ENCODE assay signal across 8 cellular contexts in the genomic region with DNA sequence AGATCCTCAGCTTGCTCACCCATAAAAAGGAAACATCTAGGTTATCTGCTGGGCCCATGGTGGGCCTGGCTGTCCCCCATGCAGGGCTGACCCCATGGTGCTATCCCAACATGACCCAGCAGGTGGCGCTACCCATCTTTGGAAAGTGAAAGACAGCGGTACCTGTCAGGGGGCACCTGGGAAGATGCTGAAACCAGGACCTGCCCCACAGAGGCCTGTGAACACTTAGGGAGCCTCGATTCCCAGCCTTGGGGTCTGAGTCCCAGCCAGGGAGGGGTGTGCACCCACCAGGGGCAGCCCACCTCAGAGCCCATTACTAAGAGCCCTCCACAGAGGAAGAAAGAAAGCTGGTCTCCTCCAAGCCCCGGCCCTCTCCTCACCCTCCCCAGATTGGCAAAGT. TPM values are rescaled to one million over a fixed set of nuclear protein-coding genes. Genes with fewer than 3 reads are reported as not detected.
DNase-seq lines count a peak whose midpoint lies in the region; ATAC-seq, FAIRE-seq and TF ChIP-seq lines count a peak whose summit lies in the region.

No MANE protein-coding gene starts in this region.

- H4K91ac ChIP-seq in neuronal stem cell (ENCODE audit: low read depth, low read length, poor library complexity): no peak overlapping the region

- ATAC-seq in esophagus mucosa: peak; percentile 46

- no peak overlapping the region for H2BK12ac ChIP-seq in neuronal stem cell (ENCODE audit: low read length)

- TF ChIP-seq CTCF in AG09319 (IDR thresholded peaks at IDR 0.05; ENCODE audit: low read depth, low read length): peak; percentile 94
- peak; percentile 86 to 95 (median 87) for TF ChIP-seq CTCF in testis (IDR thresholded peaks at IDR 0.05)

- no peaks in the 10 kb centered on the region for H3K79me1 ChIP-seq in neuronal stem cell (ENCODE audit: low read depth, low read length)

- no peak overlapping the region for H4K8ac ChIP-seq in neuronal stem cell (ENCODE audit: low read depth, low read length)

- no peak overlapping the region for H3K14ac ChIP-seq in neuronal stem cell (ENCODE audit: low read length)

- DNase-seq in AG09319 (ENCODE audit: extremely low read depth, low read depth) (no peak), GM19239 (ENCODE audit: insufficient read length, low spot score) (peak; percentile 89), NCI-H2196 treated with DMSO at 0.1 percent for 48 hours (lab: John Stamatoyannopoulos, UW; ENCODE audit: unreplicated experiment) (peak; percentile 4), neuronal stem cell (ENCODE audit: low spot score) (peak; percentile 48), testis (peak; percentile 74), RCC 7860 (ENCODE audit: low spot score) (no peak)
- peak; percentile 72 for DNase-seq in activated CD8-positive, alpha-beta memory T cell treated with anti-CD3 and anti-CD28 coated beads, Interleukin-2, amount 50 U/mL, for 24 hours (ENCODE audit: extremely low read depth)

- H3K9me3 ChIP-seq in neuronal stem cell (replicated peaks in 1 of 2; ENCODE audit: control insufficient read depth in 2 of 2, insufficient read depth in 1 of 2, low read depth in 1 of 2, low read length in 2 of 2) (no peaks in the 10 kb centered on the region), testis (no peaks in the 10 kb centered on the region)

- H3K27ac ChIP-seq in neuronal stem cell (replicated peaks; ENCODE audit: low read length) (no peak overlapping the region), testis (peak overlapping the region; percentile 53 to 55)

- H2BK5ac ChIP-seq in neuronal stem cell (ENCODE audit: low read length): no peak overlapping the region

- intact Hi-C loops in testis (cut with DNase I; ENCODE audit: low total_unique reads): loop anchor here (5.0 kb wide), 1 partner anchor 71 kb away; no protein-coding TSS in a partner anchor

- no peak overlapping the region for H3K23ac ChIP-seq in neuronal stem cell (ENCODE audit: low read depth, low read length, poor library complexity)

- FAIRE-seq in GM19239 (lab: Jason Lieb, UNC) (peak; percentile 92), RCC 7860 (lab: Jason Lieb, UNC) (no peak)

- H3K4me3 ChIP-seq in neuronal stem cell (ENCODE audit: low read length in 2 of 2) (no peak overlapping the region), testis (no peak overlapping the region)

- H2BK120ac ChIP-seq in neuronal stem cell (ENCODE audit: low read depth, low read length): no peak overlapping the region

- H3K4me1 ChIP-seq in neuronal stem cell (ENCODE audit: control insufficient read depth in 2 of 2, insufficient read depth in 1 of 2, low read depth in 1 of 2, low read length in 2 of 2) (no peaks in the 10 kb centered on the region), testis (peaks cover 15% of the 10 kb centered on the region)

- no peak overlapping the region for H3K4ac ChIP-seq in neuronal stem cell (ENCODE audit: low read length)

- H2AK5ac ChIP-seq in neuronal stem cell (ENCODE audit: low read depth, low read length): no peak overlapping the region

- H3K36me3 ChIP-seq in neuronal stem cell (replicated peaks in 1 of 2; ENCODE audit: control insufficient read depth in 2 of 2, insufficient read depth in 2 of 2, low read length in 2 of 2): peaks cover 72 to 98% of the 10 kb centered on the region in 2 donors
- H3K36me3 ChIP-seq in testis (ENCODE audit: low read depth, missing control alignments): no peaks in the 10 kb centered on the region

- H3K9ac ChIP-seq in neuronal stem cell (ENCODE audit: low read depth, low read length, poor library complexity): no peak overlapping the region

- H3K27me3 ChIP-seq in neuronal stem cell (ENCODE audit: control insufficient read depth in 3 of 3, insufficient read depth in 3 of 3, low read depth in 1 of 3, low read length in 3 of 3) (no peaks in the 10 kb centered on the region), testis (no peaks in the 10 kb centered on the region)

- no peak overlapping the region for H3K18ac ChIP-seq in neuronal stem cell (ENCODE audit: low read length)

- no peak overlapping the region for H2AFZ ChIP-seq in neuronal stem cell (ENCODE audit: low read length)

- no CpG with 5 or more reads among the region's 4 CpGs for WGBS in neuronal stem cell (ENCODE audit: extremely low coverage in 2 of 2, insufficient read length in 2 of 2, insufficient replicate concordance in 1 of 2), 2 donors
- 42% methylated on average over 4 of the region's 4 CpGs; no CpG with 5 or more reads in 1 of the 2 donors for WGBS in testis, 2 donors

- no peak for TF ChIP-seq POLR2A in testis (IDR thresholded peaks at IDR 0.05)

- no peak overlapping the region for H3K4me2 ChIP-seq in neuronal stem cell (ENCODE audit: insufficient read depth, low read length, poor library complexity, severe bottlenecking)

- no peak overlapping the region for H2BK15ac ChIP-seq in neuronal stem cell (ENCODE audit: low read length)

RNA-seq across cellular contexts. Expression of gene IPPK, which starts 46.6 kb away (rescaled TPM):
- 37.6 TPM for total RNA-seq in esophagus mucosa
- polyA plus RNA-seq in neuronal stem cell (2013, experiment 1 of 2): 4.8 TPM
- 4.2 TPM for polyA plus RNA-seq in neuronal stem cell (2013, experiment 2 of 2)
- 10 to 100 TPM; 21.0 to 25.0 TPM for total RNA-seq in testis
- polyA plus RNA-seq in testis (ENCODE audit: insufficient read depth, low read depth, low replicate concordance): 21.9 TPM

RNA-seq across cellular contexts. Expression of gene BICD2, which starts 48.1 kb away (rescaled TPM):
- total RNA-seq in esophagus mucosa (63.7 TPM), testis (10 to 100 TPM; 48.0 to 55.7 TPM)
- polyA plus RNA-seq in neuronal stem cell (2013, experiment 1 of 2): 13.6 TPM
- 14.2 TPM for polyA plus RNA-seq in neuronal stem cell (2013, experiment 2 of 2)
- polyA plus RNA-seq in testis (ENCODE audit: insufficient read depth, low read depth, low replicate concordance): 24.0 TPM

Comparison
In these comparisons a context has a peak if more than half of its experiments do, and no peak if none do; other contexts are left out.
1. DNase-seq: peak in GM19239 (single experiment), NCI-H2196 treated with DMSO at 0.1 percent for 48 hours (single experiment), activated CD8-positive, alpha-beta memory T cell treated with anti-CD3 and anti-CD28 coated beads, Interleukin-2, amount 50 U/mL, for 24 hours (single experiment), neuronal stem cell (single experiment) and testis (single experiment); none in AG09319 (single experiment) and RCC 7860 (single experiment).